In the genomic region with DNA sequence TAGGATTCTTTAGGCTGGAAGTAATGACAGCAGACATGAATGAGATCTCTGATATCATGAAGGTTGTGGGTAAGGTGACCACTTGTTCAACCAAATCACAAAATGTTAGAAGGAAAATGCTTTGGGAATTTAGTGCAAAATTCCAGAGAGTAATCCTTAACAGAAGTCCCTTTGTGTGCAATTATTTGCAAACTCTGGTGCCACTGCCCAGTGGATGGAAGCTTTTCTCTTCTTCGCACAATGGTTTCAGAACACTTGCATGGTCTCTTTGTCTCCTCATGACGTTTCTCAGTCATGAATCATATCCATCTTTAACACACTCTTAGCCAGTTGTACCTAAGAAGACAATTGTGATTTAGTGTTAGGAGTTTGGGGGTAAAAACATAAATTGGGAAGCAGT, we compare ENCODE assay signal across 17 cellular contexts.
A peak's percentile ranks its signal among the peaks of the same experiment; 100 is the strongest.
DNase-seq lines count a peak whose midpoint lies in the region; ATAC-seq and TF ChIP-seq lines count a peak whose summit lies in the region.
"Had no signal": no experiment of that assay in that cellular context is flagged by ENCODE, and none has a peak within 500 bp of the region (broad histone marks: within the 10 kb centered on the region; RNA-seq: fewer than 3 reads in every experiment).

No MANE protein-coding gene starts in this region.

- WGBS in IMR-90 (ENCODE audit: extremely low coverage in 2 of 2, insufficient read length in 1 of 2), 2 experiments = no CpG with 5 or more reads among the region's 2 CpGs

- CTCF ChIA-PET in IMR-90 (lab: Yijun Ruan, JAX) = no interaction called here

- intact Hi-C loops in IMR-90 (cut with micrococcal nuclease) = no loop called here

- no peaks in the 10 kb centered on the region for H3K36me3 ChIP-seq in IMR-90 (ENCODE audit: control insufficient read depth, insufficient read depth, low read length)

- H2AK5ac ChIP-seq in IMR-90 (ENCODE audit: low read depth, low read length) = no peak overlapping the region

- H4K91ac ChIP-seq in IMR-90 (ENCODE audit: insufficient read depth, low read depth, low read length) = no peak overlapping the region

- no peak overlapping the region for H3K4ac ChIP-seq in IMR-90 (ENCODE audit: low read depth, low read length)

- no peak overlapping the region for H3K27ac ChIP-seq in IMR-90 (ENCODE audit: insufficient read depth, low read length)
- H3K27ac ChIP-seq in caudate nucleus (ENCODE audit: low read depth, low read length) = peak overlapping the region; percentile 63
- peak overlapping the region; percentile 31 for H3K27ac ChIP-seq in layer of hippocampus (ENCODE audit: low read depth, low read length)

- no peaks in the 10 kb centered on the region for H3K79me1 ChIP-seq in IMR-90 (ENCODE audit: low read depth in 1 of 2, low read length in 2 of 2)

- H4K8ac ChIP-seq in IMR-90 (ENCODE audit: low read depth in 2 of 2, low read length in 2 of 2) = no peak overlapping the region

- no peak overlapping the region for H3K9ac ChIP-seq in IMR-90 (ENCODE audit: low read depth, low read length)

- H3K9me1 ChIP-seq in IMR-90 (ENCODE audit: insufficient read depth, low read length) = no peaks in the 10 kb centered on the region

- no peak overlapping the region for H3K4me3 ChIP-seq in IMR-90 (ENCODE audit: insufficient read depth, low read depth, low read length)

- no peak for ATAC-seq in IMR-90 (ENCODE audit: low read depth)
- ATAC-seq: HepG2 had no signal

- H2AFZ ChIP-seq in IMR-90 (replicated peaks; ENCODE audit: low read length, poor library complexity) = no peak overlapping the region

- no peak overlapping the region for H3K14ac ChIP-seq in IMR-90 (replicated peaks; ENCODE audit: low read depth, low read length)

- no peak overlapping the region for H2BK120ac ChIP-seq in IMR-90 (ENCODE audit: low read depth, low read length)

- no peak overlapping the region for H2AK9ac ChIP-seq in IMR-90 (replicated peaks; ENCODE audit: low read depth, low read length, poor library complexity)

- no peak overlapping the region for H3K56ac ChIP-seq in IMR-90 (ENCODE audit: extremely low read depth, insufficient read depth, low read length)

- H3K18ac ChIP-seq in IMR-90 (ENCODE audit: low read depth, low read length) = no peak overlapping the region

- TF ChIP-seq RAD21 in IMR-90 (IDR thresholded peaks at IDR 0.05; ENCODE audit: low read length) = no peak

- H2BK20ac ChIP-seq in IMR-90 (ENCODE audit: low read depth, low read length) = peak overlapping the region; percentile 41; the same call in 1 of the 2 replicates

- DNase-seq in IMR-90 (no peak), caudate nucleus (lab: John Stamatoyannopoulos, UW) (peak in 4 of 61 donors; percentile 0 to 10 (median 3)), superior temporal gyrus (ENCODE audit: extremely low spot score) (peak; percentile 78), NCI-H2171 (lab: John Stamatoyannopoulos, UW) (no peak), NCI-H1092 (lab: John Stamatoyannopoulos, UW) (no peak), NCI-H2196 treated with DMSO at 0.1 percent for 48 hours (lab: John Stamatoyannopoulos, UW; ENCODE audit: unreplicated experiment) (no peak), mucosa of gallbladder (ENCODE audit: low spot score) (no peak)
- DNase-seq: ACHN; CD4-positive, alpha-beta T cell; GF-D8; H9; NCI-H187 treated with DMSO at 0.1 percent for 48 hours; NCI-H2171 treated with DMSO at 0.1 percent for 48 hours; NCI-H510A treated with DMSO at 0.1 percent for 48 hours; SIG-M5 had no signal

- no peak for TF ChIP-seq CTCF in IMR-90 (conservative IDR thresholded peaks at IDR 0.05; ENCODE audit: low read depth, low read length)

- no peak overlapping the region for H3K4me2 ChIP-seq in IMR-90 (ENCODE audit: low read depth, low read length)

- H2BK5ac ChIP-seq in IMR-90 (ENCODE audit: low read depth, low read length, poor library complexity, severe bottlenecking) = no peak overlapping the region

- in situ Hi-C loops in IMR-90 (cut with MboI; ENCODE audit: low sequenced_read_pairs) = no loop called here

- dilution Hi-C loops in IMR-90 (cut with HindIII; ENCODE audit: low sequenced_read_pairs, unreplicated experiment) = no loop called here

- no peaks in the 10 kb centered on the region for H3K4me1 ChIP-seq in IMR-90 (ENCODE audit: control insufficient read depth, insufficient read depth, low read length)

- BruUV-seq in IMR-90 (replicated peaks; lab: Mats Ljungman, UMichigan) = no TSS peak

- H3K27me3 ChIP-seq in IMR-90 (ENCODE audit: control insufficient read depth, insufficient read depth, low read length) = no peaks in the 10 kb centered on the region
- no peaks in the 10 kb centered on the region for H3K27me3 ChIP-seq in layer of hippocampus (ENCODE audit: control insufficient read depth, insufficient read depth, low read length)

- no peak overlapping the region for H2BK15ac ChIP-seq in IMR-90 (ENCODE audit: low read depth, low read length)

- no peak overlapping the region for H3K23ac ChIP-seq in IMR-90 (ENCODE audit: low read depth, low read length)

- H4K20me1 ChIP-seq in IMR-90 (ENCODE audit: insufficient read depth, low read length) = no peaks in the 10 kb centered on the region

- POLR2A ChIA-PET in IMR-90 (lab: Charles Lee; ENCODE audit: unreplicated experiment) = no interaction called here

- no peaks in the 10 kb centered on the region for H3K9me3 ChIP-seq in IMR-90 (ENCODE audit: control insufficient read depth, insufficient read depth, low read length)

- H4K5ac ChIP-seq in IMR-90 (ENCODE audit: low read depth, low read length) = no peak overlapping the region

- no peak for TF ChIP-seq POLR2A in IMR-90 (IDR thresholded peaks at IDR 0.05; ENCODE audit: low read depth, low read length)

TF ChIP-seq in IMR-90, 13 proteins besides CTCF, POLR2A, EP300 and RAD21:
- TF ChIP-seq SMC3 (IDR thresholded peaks at IDR 0.05; ENCODE audit: low read depth, low read length) (no peak), BHLHE40 (IDR thresholded peaks at IDR 0.05; ENCODE audit: low read depth, low read length) (no peak), NFE2L2 (IDR thresholded peaks at IDR 0.05; ENCODE audit: low read depth, low read length) (no peak), MXI1 (IDR thresholded peaks at IDR 0.05; ENCODE audit: borderline replicate concordance, low read depth, low read length) (no peak), MAZ (IDR thresholded peaks at IDR 0.05; ENCODE audit: borderline replicate concordance, low read depth, low read length) (no peak)
- TF ChIP-seq, protein P1, sequence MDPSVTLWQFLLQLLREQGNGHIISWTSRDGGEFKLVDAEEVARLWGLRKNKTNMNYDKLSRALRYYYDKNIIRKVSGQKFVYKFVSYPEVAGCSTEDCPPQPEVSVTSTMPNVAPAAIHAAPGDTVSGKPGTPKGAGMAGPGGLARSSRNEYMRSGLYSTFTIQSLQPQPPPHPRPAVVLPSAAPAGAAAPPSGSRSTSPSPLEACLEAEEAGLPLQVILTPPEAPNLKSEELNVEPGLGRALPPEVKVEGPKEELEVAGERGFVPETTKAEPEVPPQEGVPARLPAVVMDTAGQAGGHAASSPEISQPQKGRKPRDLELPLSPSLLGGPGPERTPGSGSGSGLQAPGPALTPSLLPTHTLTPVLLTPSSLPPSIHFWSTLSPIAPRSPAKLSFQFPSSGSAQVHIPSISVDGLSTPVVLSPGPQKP (IDR thresholded peaks at IDR 0.05; ENCODE audit: borderline replicate concordance, low read depth, low read length) = no peak
- TF ChIP-seq, protein P2, sequence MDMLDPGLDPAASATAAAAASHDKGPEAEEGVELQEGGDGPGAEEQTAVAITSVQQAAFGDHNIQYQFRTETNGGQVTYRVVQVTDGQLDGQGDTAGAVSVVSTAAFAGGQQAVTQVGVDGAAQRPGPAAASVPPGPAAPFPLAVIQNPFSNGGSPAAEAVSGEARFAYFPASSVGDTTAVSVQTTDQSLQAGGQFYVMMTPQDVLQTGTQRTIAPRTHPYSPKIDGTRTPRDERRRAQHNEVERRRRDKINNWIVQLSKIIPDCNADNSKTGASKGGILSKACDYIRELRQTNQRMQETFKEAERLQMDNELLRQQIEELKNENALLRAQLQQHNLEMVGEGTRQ (IDR thresholded peaks at IDR 0.05; ENCODE audit: low read depth, low read length) = no peak
